ENCODE assay signal across 19 cellular contexts in genomic region chr2:37894047-37894446, GRCh38. TPM values are rescaled to one million over a fixed set of nuclear protein-coding genes. Genes with fewer than 3 reads are reported as not detected.
DNase-seq lines count a peak whose midpoint lies in the region; ATAC-seq and TF ChIP-seq lines count a peak whose summit lies in the region.
"Had no signal": no experiment of that assay in that cellular context is flagged by ENCODE, and none has a peak within 500 bp of the region (broad histone marks: within the 10 kb centered on the region; RNA-seq: fewer than 3 reads in every experiment).

No MANE protein-coding gene starts in this region.

- intact Hi-C loops in uterus (cut with DNase I; ENCODE audit: low total_unique reads) (no loop called here), lower leg skin (cut with DNase I; ENCODE audit: low total_unique reads) (no loop called here)

- H3K27ac Mint-ChIP-seq in T-helper 17 cell, result peak overlapping the region; percentile 2

- no peaks in the 10 kb centered on the region for H3K36me3 Mint-ChIP-seq in T-helper 17 cell (ENCODE audit: low read depth)

- H3K4me2 ChIP-seq in hepatocyte, result no peak overlapping the region

- H3K27me3 Mint-ChIP-seq in T-helper 17 cell, result no peaks in the 10 kb centered on the region

- H3K9me3 ChIP-seq in T-helper 17 cell (ENCODE audit: control insufficient read depth, low read length, poor library complexity, severe bottlenecking) (no peaks in the 10 kb centered on the region), hepatocyte (ENCODE audit: low read depth) (no peaks in the 10 kb centered on the region), uterus (no peaks in the 10 kb centered on the region)
- H3K9me3 ChIP-seq: breast epithelium, prostate gland, thoracic aorta had no signal

- peaks cover 38% of the 10 kb centered on the region for H3K4me1 Mint-ChIP-seq in T-helper 17 cell

- WGBS in hepatocyte (ENCODE audit: low lambda C conversion rate, missing lambda C conversion rate), result 88% methylated on average over 7 of the region's 7 CpGs
- 92 to 96% methylated on average over 7 of the region's 7 CpGs for WGBS in lower leg skin, 2 donors

- no peaks in the 10 kb centered on the region for H3K36me3 ChIP-seq in hepatocyte (replicated peaks; ENCODE audit: insufficient read depth, low read depth)
- no peaks in the 10 kb centered on the region for H3K36me3 ChIP-seq in uterus
- H3K36me3 ChIP-seq: breast epithelium, prostate gland, thoracic aorta had no signal

- H3K27me3 ChIP-seq in hepatocyte (no peaks in the 10 kb centered on the region), uterus (no peaks in the 10 kb centered on the region)
- H3K27me3 ChIP-seq: breast epithelium had no signal

- H3K4me3 ChIP-seq in hepatocyte, result no peak overlapping the region
- H3K4me3 ChIP-seq in uterus, result no peak overlapping the region
- no peak overlapping the region for H3K4me3 ChIP-seq in lower leg skin (ENCODE audit: low read depth, poor library complexity, severe bottlenecking)
- H3K4me3 ChIP-seq: breast epithelium, prostate gland, skin epidermis, thoracic aorta had no signal

- ATAC-seq in T-helper 17 cell (no peak), GM21786 (IDR thresholded peaks at IDR 0.05; ENCODE audit: unreplicated experiment) (no peak)

- H3K9me2 ChIP-seq in hepatocyte (replicated peaks; ENCODE audit: insufficient read depth), result no peaks in the 10 kb centered on the region

- peaks cover 10% of the 10 kb centered on the region for H3K4me1 ChIP-seq in hepatocyte (ENCODE audit: insufficient read depth)
- H3K4me1 ChIP-seq in uterus, result no peaks in the 10 kb centered on the region
- H3K4me1 ChIP-seq: prostate gland had no signal

- H3K27ac ChIP-seq in hepatocyte (peak overlapping the region; percentile 34), uterus (peak overlapping the region; percentile 61)
- H3K27ac ChIP-seq: breast epithelium, prostate gland, skin epidermis, thoracic aorta had no signal

- H2AFZ ChIP-seq in hepatocyte, result no peak overlapping the region

- no peaks in the 10 kb centered on the region for H4K20me1 ChIP-seq in hepatocyte (ENCODE audit: insufficient read depth, poor library complexity, severe bottlenecking)

- TF ChIP-seq CTCF in hepatocyte (IDR thresholded peaks at IDR 0.05; ENCODE audit: poor library complexity), result no peak
- TF ChIP-seq CTCF in uterus (IDR thresholded peaks at IDR 0.05), result no peak
- TF ChIP-seq CTCF in lower leg skin (IDR thresholded peaks at IDR 0.05), result no peak

- H3K4me3 Mint-ChIP-seq in T-helper 17 cell, result peak overlapping the region; percentile 13
- H3K4me3 Mint-ChIP-seq: neural crest cell had no signal

- DNase-seq in stimulated activated CD4-positive, alpha-beta T cell treated with anti-CD3 and anti-CD28 coated beads, Interleukin-1b, Interleukin-23, amount 100 ng/mL, for 48 hours, result peak; percentile 32
- DNase-seq in stimulated activated CD4-positive, alpha-beta T cell treated with anti-CD3 and anti-CD28 coated beads, Interleukin-15, amount 100 ng/mL, for 24 hours, result no peak
- no peak for DNase-seq in T-helper 17 cell
- DNase-seq in hepatocyte (ENCODE audit: low spot score), result peak; percentile 33
- no peak for DNase-seq in uterus
- DNase-seq in lower leg skin (ENCODE audit: low spot score in 2 of 2), result no peak
- DNase-seq: COR-L47, dermis blood vessel endothelial cell, foreskin fibroblast, hippocampal formation, NCI-H1694 treated with DMSO at 0.1 percent for 48 hours, NCI-H345, T1000 had no signal

- TF ChIP-seq POLR2A in uterus (IDR thresholded peaks at IDR 0.05) (no peak), lower leg skin (IDR thresholded peaks at IDR 0.05) (no peak)

- H3K79me2 ChIP-seq in hepatocyte, result no peaks in the 10 kb centered on the region

RNA-seq across cellular contexts. Expression of gene RMDN2, which starts 31.0 kb away (rescaled TPM):
- total RNA-seq in T-helper 17 cell (1 to 10 TPM; 1.8 to 3.4 TPM), hepatocyte (14.6 and 16.5 TPM in 2 replicates), uterus (10 to 100 TPM; 12.5 to 19.2 (median 14.3) TPM), lower leg skin (10 to 100 TPM in 1 of 4 donors, 1 to 10 TPM in 3; 3.7 to 10.5 (median 4.2) TPM)
- 7.8 and 9.3 TPM in 2 replicates for polyA plus RNA-seq in hepatocyte

Comparison
In these comparisons a context has a peak if more than half of its experiments do, and no peak if none do; other contexts are left out.
1. DNase-seq: peak in stimulated activated CD4-positive, alpha-beta T cell treated with anti-CD3 and anti-CD28 coated beads, Interleukin-1b, Interleukin-23, amount 100 ng/mL, for 48 hours (single experiment) and hepatocyte (single experiment); none in stimulated activated CD4-positive, alpha-beta T cell treated with anti-CD3 and anti-CD28 coated beads, Interleukin-15, amount 100 ng/mL, for 24 hours (single experiment), T-helper 17 cell (0 of 3), uterus (0 of 2) and lower leg skin (0 of 2).